In genomic region chr10:30992671-30993070, GRCh38 we compare ENCODE assay signal across 18 cellular contexts. TPM values are rescaled to one million over a fixed set of nuclear protein-coding genes. Genes with fewer than 3 reads are reported as not detected.
DNase-seq lines count a peak whose midpoint lies in the region; ATAC-seq and TF ChIP-seq lines count a peak whose summit lies in the region.
"Had no signal": no experiment of that assay in that cellular context is flagged by ENCODE, and none has a peak within 500 bp of the region (broad histone marks: within the 10 kb centered on the region; RNA-seq: fewer than 3 reads in every experiment).

No MANE protein-coding gene starts in this region.

- DNase-seq in EH (ENCODE audit: low read depth) (peak; percentile 11), coronary artery (ENCODE audit: low spot score) (no peak), right cardiac atrium (no peak), suprapubic skin (ENCODE audit: low spot score in 2 of 2) (no peak), SIG-M5 treated with dmso at 0.1 percent for 504 hours (lab: John Stamatoyannopoulos, UW; ENCODE audit: unreplicated experiment) (no peak), NCI-H226 (no peak)
- DNase-seq: DMS153, EL, HFFc6, KBM-7, MV-4-11, NCI-H1417, NCI-H187 treated with DMSO at 0.1 percent for 48 hours, NCI-H446, NCI-H69, RPMI8226 had no signal

- no peak for TF ChIP-seq CTCF in coronary artery (IDR thresholded peaks at IDR 0.05)
- TF ChIP-seq CTCF in suprapubic skin (IDR thresholded peaks at IDR 0.05) = no peak

- 57% methylated on average over 4 of the region's 4 CpGs for WGBS in right cardiac atrium
- 76% methylated on average over 4 of the region's 4 CpGs for WGBS in suprapubic skin

- H3K27ac ChIP-seq in coronary artery = peak overlapping the region; percentile 44 to 73
- H3K27ac ChIP-seq in right cardiac atrium (ENCODE audit: low read length) = peak overlapping the region; percentile 84
- peak overlapping the region; percentile 40 for H3K27ac ChIP-seq in suprapubic skin
- H3K27ac ChIP-seq: C4-2B had no signal

- no peak for TF ChIP-seq EP300 in suprapubic skin (IDR thresholded peaks at IDR 0.05)

- H3K27me3 ChIP-seq in right cardiac atrium (ENCODE audit: control insufficient read depth, insufficient read depth) = no peaks in the 10 kb centered on the region
- H3K27me3 ChIP-seq in suprapubic skin = no peaks in the 10 kb centered on the region

- no peak for ATAC-seq in right cardiac atrium
- ATAC-seq in GM19035 (IDR thresholded peaks at IDR 0.05; ENCODE audit: unreplicated experiment) = no peak

- H3K9me3 ChIP-seq in right cardiac atrium (ENCODE audit: control insufficient read depth, low read length) = no peaks in the 10 kb centered on the region
- peaks cover 6% of the 10 kb centered on the region for H3K9me3 ChIP-seq in suprapubic skin

- intact Hi-C loops in right cardiac atrium (cut with DNase I) = no loop called here

- no peaks in the 10 kb centered on the region for H3K36me3 ChIP-seq in suprapubic skin

- peaks cover 4% of the 10 kb centered on the region for H3K4me1 ChIP-seq in right cardiac atrium (ENCODE audit: control insufficient read depth, insufficient read depth, low read length)
- peaks cover 4% of the 10 kb centered on the region for H3K4me1 ChIP-seq in suprapubic skin

- no peak overlapping the region for H3K4me3 ChIP-seq in coronary artery
- no peak overlapping the region for H3K4me3 ChIP-seq in right cardiac atrium (ENCODE audit: low read length)
- H3K4me3 ChIP-seq in suprapubic skin = no peak overlapping the region

- TF ChIP-seq POLR2A in suprapubic skin (IDR thresholded peaks at IDR 0.05) = no peak

RNA-seq across cellular contexts. Expression of gene ZNF438, which starts 39.0 kb away (rescaled TPM):
- total RNA-seq in right cardiac atrium = 10 to 100 TPM; 15.2 to 17.1 (median 15.9) TPM
- polyA plus RNA-seq in right cardiac atrium = 14.9 TPM
- total RNA-seq in suprapubic skin = 10 to 100 TPM in 1 of 4 donors, 1 to 10 TPM in 3; 6.1 to 14.1 (median 7.1) TPM
